Comparison of ENCODE assay signal across 15 cellular contexts in the genomic region with DNA sequence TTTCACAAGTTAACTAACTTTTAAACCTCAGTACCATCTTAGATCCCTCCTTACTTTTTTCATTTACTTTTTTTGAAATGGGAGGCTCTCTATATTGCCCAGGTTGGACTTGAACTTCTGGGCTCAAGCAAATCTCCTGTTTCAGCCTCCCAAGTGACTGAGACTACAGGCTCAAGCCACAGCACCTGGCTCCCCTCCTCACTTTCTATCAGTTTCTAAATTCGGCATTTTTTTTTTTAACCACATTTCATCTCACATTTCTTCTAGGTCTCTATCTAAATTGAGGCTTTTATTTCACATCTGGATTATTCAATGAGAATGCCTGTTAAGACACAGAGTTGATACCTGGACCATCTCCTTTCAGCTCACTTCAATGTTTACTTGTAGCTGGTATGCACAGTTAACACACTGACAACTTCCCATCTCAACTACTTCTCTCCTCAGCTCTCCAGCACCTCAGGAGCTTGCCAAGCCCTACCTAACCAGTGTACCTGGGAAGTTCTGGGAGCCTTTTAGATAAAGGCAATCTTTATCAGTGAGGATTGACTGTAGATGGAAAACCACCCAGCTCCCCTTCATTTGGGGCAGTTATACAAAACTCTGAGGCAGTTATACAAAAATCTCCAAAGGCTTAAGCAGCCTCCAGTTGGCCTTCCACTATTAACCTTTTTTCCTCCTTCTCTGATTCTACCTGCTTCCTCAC. TPM values are rescaled to one million over a fixed set of nuclear protein-coding genes. Genes with fewer than 3 reads are reported as not detected.
DNase-seq lines count a peak whose midpoint lies in the region; ATAC-seq and TF ChIP-seq lines count a peak whose summit lies in the region.
"Had no signal": no experiment of that assay in that cellular context is flagged by ENCODE, and none has a peak within 500 bp of the region (broad histone marks: within the 10 kb centered on the region; RNA-seq: fewer than 3 reads in every experiment).

No MANE protein-coding gene starts in this region.

- no peak overlapping the region for H2AFZ ChIP-seq in Karpas-422 (ENCODE audit: low read length)

- peaks cover 48% of the 10 kb centered on the region for H3K4me1 ChIP-seq in Karpas-422 (ENCODE audit: low read length)
- H3K4me1 ChIP-seq in ascending aorta: peaks cover 0 to 4% of the 10 kb centered on the region in 2 donors
- peaks cover 29 to 33% of the 10 kb centered on the region in 2 experiments for H3K4me1 ChIP-seq in neutrophil (ENCODE audit: control insufficient read depth in 1 of 2, insufficient read depth in 1 of 2, low read depth in 1 of 2, low read length in 1 of 2)

- H3K36me3 ChIP-seq in Karpas-422 (ENCODE audit: insufficient read depth, low read length) (no peaks in the 10 kb centered on the region), ascending aorta (no peaks in the 10 kb centered on the region), neutrophil (no peaks in the 10 kb centered on the region)

- no peaks in the 10 kb centered on the region for H3K9me3 Mint-ChIP-seq in activated CD4-positive, alpha-beta T cell treated with anti-CD3 and anti-CD28 coated beads for 36 hours (ENCODE audit: low read depth)
- H3K9me3 Mint-ChIP-seq: activated naive CD4-positive, alpha-beta T cell treated with anti-CD3 and anti-CD28 coated beads for 36 hours had no signal

- H3K4me2 ChIP-seq in Karpas-422 (ENCODE audit: low read depth, low read length, poor library complexity, severe bottlenecking): peak overlapping the region; percentile 84
- H3K4me2 ChIP-seq: smooth muscle cell had no signal

- H3K27me3 Mint-ChIP-seq in activated CD4-positive, alpha-beta T cell treated with anti-CD3 and anti-CD28 coated beads for 36 hours: no peaks in the 10 kb centered on the region

- H3K4me3 ChIP-seq in Karpas-422 (ENCODE audit: low read length) (peak overlapping the region; percentile 16; the same call in 1 of the 2 replicates), ascending aorta (no peak overlapping the region), neutrophil (ENCODE audit: low read depth in 1 of 2, low read length in 1 of 2) (no peak overlapping the region)
- H3K4me3 ChIP-seq: smooth muscle cell, testis had no signal

- CTCF ChIA-PET in activated CD4-positive, alpha-beta T cell treated with anti-CD3 and anti-CD28 coated beads for 36 hours (lab: Charles Lee): interaction anchor here (0.5 kb wide), 1 partner anchor 44 kb away, joined by 3 read pairs; no protein-coding TSS in a partner anchor

- H4K20me1 ChIP-seq in Karpas-422 (ENCODE audit: insufficient read depth, low read depth, low read length): peaks cover 54% of the 10 kb centered on the region

- no peak for DNase-seq in activated CD4-positive, alpha-beta T cell treated with anti-CD3 and anti-CD28 coated beads for 36 hours
- DNase-seq in activated CD4-positive, alpha-beta T cell treated with anti-CD3 and anti-CD28 coated beads for 1 hour: no peak
- DNase-seq in Karpas-422 (peak; percentile 50), ascending aorta (ENCODE audit: low spot score in 2 of 2) (no peak), LoVo (ENCODE audit: low spot score) (no peak), HK-2 (ENCODE audit: unreplicated experiment) (no peak)
- DNase-seq in effector CD8-positive, alpha-beta T cell (lab: John Stamatoyannopoulos, UW): no peak
- DNase-seq: activated naive CD4-positive, alpha-beta T cell treated with anti-CD3 and anti-CD28 coated beads for 36 hours; left ventricle myocardium superior; NCI-H1436; NCI-H446 treated with DMSO at 0.1 percent for 48 hours; testis had no signal

- no peak overlapping the region for H3K27ac ChIP-seq in Karpas-422 (ENCODE audit: low read length)
- H3K27ac ChIP-seq in ascending aorta: peak overlapping the region; percentile 20 to 89
- peak overlapping the region; percentile 44 for H3K27ac ChIP-seq in neutrophil
- H3K27ac ChIP-seq: 22Rv1, testis had no signal

- H3K9me3 ChIP-seq in Karpas-422 (ENCODE audit: low read length): no peaks in the 10 kb centered on the region
- no peaks in the 10 kb centered on the region for H3K9me3 ChIP-seq in ascending aorta
- no peaks in the 10 kb centered on the region for H3K9me3 ChIP-seq in neutrophil
- H3K9me3 ChIP-seq: testis had no signal

- H3K4me3 Mint-ChIP-seq in activated CD4-positive, alpha-beta T cell treated with anti-CD3 and anti-CD28 coated beads for 36 hours: no peak overlapping the region
- H3K4me3 Mint-ChIP-seq: activated naive CD4-positive, alpha-beta T cell treated with anti-CD3 and anti-CD28 coated beads for 36 hours had no signal

- H3K9me2 ChIP-seq in Karpas-422 (replicated peaks; ENCODE audit: insufficient read depth, low read length): no peaks in the 10 kb centered on the region

- H3K27ac Mint-ChIP-seq in activated CD4-positive, alpha-beta T cell treated with anti-CD3 and anti-CD28 coated beads for 36 hours: peak overlapping the region; percentile 44
- H3K27ac Mint-ChIP-seq: activated naive CD4-positive, alpha-beta T cell treated with anti-CD3 and anti-CD28 coated beads for 36 hours had no signal

- no peaks in the 10 kb centered on the region for H3K27me3 ChIP-seq in Karpas-422 (ENCODE audit: low read length)
- no peaks in the 10 kb centered on the region for H3K27me3 ChIP-seq in ascending aorta
- H3K27me3 ChIP-seq in neutrophil: no peaks in the 10 kb centered on the region
- H3K27me3 ChIP-seq: testis had no signal

- TF ChIP-seq CTCF in ascending aorta (IDR thresholded peaks at IDR 0.05): no peak
- no peak for TF ChIP-seq CTCF in neutrophil (IDR thresholded peaks at IDR 0.05)

- no peak for ATAC-seq in activated CD4-positive, alpha-beta T cell treated with anti-CD3 and anti-CD28 coated beads for 36 hours
- ATAC-seq: left ventricle myocardium superior had no signal

- H3K79me2 ChIP-seq in Karpas-422 (ENCODE audit: low read length): peaks cover 66% of the 10 kb centered on the region

- POLR2A ChIA-PET in activated CD4-positive, alpha-beta T cell treated with anti-CD3 and anti-CD28 coated beads for 36 hours (lab: Charles Lee): interaction anchor here (0.5 to 1.1 kb wide), 3 partner anchors 248 to 1030 kb away, joined by 3 read pairs; partner anchors contain the start of gene DNAJB4

- no peaks in the 10 kb centered on the region for H3K36me3 Mint-ChIP-seq in activated CD4-positive, alpha-beta T cell treated with anti-CD3 and anti-CD28 coated beads for 36 hours (ENCODE audit: low read depth)

- H3K4me1 Mint-ChIP-seq in activated CD4-positive, alpha-beta T cell treated with anti-CD3 and anti-CD28 coated beads for 36 hours: peaks cover 42% of the 10 kb centered on the region

- intact Hi-C loops in activated CD4-positive, alpha-beta T cell treated with anti-CD3 and anti-CD28 coated beads for 36 hours (cut with DNase I, micrococcal nuclease): loop anchor here in 1 of 2 experiments (5.0 to 10.0 kb wide), 2 partner anchors 286 to 541 kb away; partner anchors contain the start of gene PIGK
- intact Hi-C loops in ascending aorta (cut with DNase I): loop anchor here (5.0 to 10.0 kb wide), 3 partner anchors 74 to 359 kb away; partner anchors contain the start of gene ZZZ3

- H3K9ac ChIP-seq in Karpas-422 (ENCODE audit: low read length): 0 out of 2 replicates have a peak overlapping the region, but pooled peaks have one; percentile 31

RNA-seq across cellular contexts. Expression of gene USP33, which starts 3.4 kb away (rescaled TPM):
- total RNA-seq in activated CD4-positive, alpha-beta T cell treated with anti-CD3 and anti-CD28 coated beads for 36 hours: 10 to 100 TPM; 36.3 to 36.8 TPM
- total RNA-seq in Karpas-422 (2014; rRNA removed; shearing (Covaris generic); ENCODE audit: low replicate concordance): 30.1 and 31.0 TPM in 2 replicates
- total RNA-seq in ascending aorta: 28.6 TPM

RNA-seq across cellular contexts. Expression of gene MIGA1, which starts 23.2 kb away (rescaled TPM):
- total RNA-seq in activated CD4-positive, alpha-beta T cell treated with anti-CD3 and anti-CD28 coated beads for 36 hours: 1 to 10 TPM; 7.2 to 9.0 TPM
- total RNA-seq in Karpas-422 (2014; rRNA removed; shearing (Covaris generic); ENCODE audit: low replicate concordance): 3.3 and 7.5 TPM in 2 replicates
- total RNA-seq in ascending aorta: 13.1 TPM
